In genomic region chr17:76542984-76543383, GRCh38 we compare ENCODE assay signal across 2 cellular contexts.
TF ChIP-seq lines count a peak whose summit lies in the region.

No MANE protein-coding gene starts in this region.

TF ChIP-seq in GM23338, 12 proteins besides CTCF, POLR2A, EP300 and RAD21:
- no peak for TF ChIP-seq ZNF462 (CRISPR knock-in tag; IDR thresholded peaks at IDR 0.05)
- no peak for TF ChIP-seq EZH2phosphoT487 (IDR thresholded peaks at IDR 0.05; ENCODE audit: unreplicated experiment)
- TF ChIP-seq POLR2AphosphoS5 (IDR thresholded peaks at IDR 0.05; ENCODE audit: low read depth): no peak
- TF ChIP-seq EZH2 (IDR thresholded peaks at IDR 0.05; ENCODE audit: low read depth, unreplicated experiment): no peak
- TF ChIP-seq REST (IDR thresholded peaks at IDR 0.05; ENCODE audit: unreplicated experiment): no peak
- TF ChIP-seq JUNB (IDR thresholded peaks at IDR 0.05; ENCODE audit: unreplicated experiment): no peak
- TF ChIP-seq NANOG (IDR thresholded peaks at IDR 0.05; ENCODE audit: borderline replicate concordance): no peak
- TF ChIP-seq ETS1 (IDR thresholded peaks at IDR 0.05): no peak
- TF ChIP-seq CREB1 (CRISPR knock-in tag; IDR thresholded peaks at IDR 0.05; ENCODE audit: low read depth): no peak
- no peak for TF ChIP-seq ZNF114 (CRISPR knock-in tag; IDR thresholded peaks at IDR 0.05)
- TF ChIP-seq ZNF331 (CRISPR knock-in tag; IDR thresholded peaks at IDR 0.05; ENCODE audit: low read depth): no peak
- TF ChIP-seq STAT1 (IDR thresholded peaks at IDR 0.05; ENCODE audit: unreplicated experiment): no peak

TF ChIP-seq in neural cell, 6 proteins besides CTCF, POLR2A, EP300 and RAD21 (continued from another document):
- no peak for TF ChIP-seq REST (IDR thresholded peaks at IDR 0.05; ENCODE audit: borderline replicate concordance)
- no peak for TF ChIP-seq EZH2 (IDR thresholded peaks at IDR 0.05; ENCODE audit: borderline replicate concordance, insufficient read depth, low read length, poor library complexity, severe bottlenecking)
- TF ChIP-seq MXI1 (conservative IDR thresholded peaks at IDR 0.05; ENCODE audit: poor library complexity, severe bottlenecking): no peak
